ENCODE assay signal across 8 cellular contexts in the genomic region with DNA sequence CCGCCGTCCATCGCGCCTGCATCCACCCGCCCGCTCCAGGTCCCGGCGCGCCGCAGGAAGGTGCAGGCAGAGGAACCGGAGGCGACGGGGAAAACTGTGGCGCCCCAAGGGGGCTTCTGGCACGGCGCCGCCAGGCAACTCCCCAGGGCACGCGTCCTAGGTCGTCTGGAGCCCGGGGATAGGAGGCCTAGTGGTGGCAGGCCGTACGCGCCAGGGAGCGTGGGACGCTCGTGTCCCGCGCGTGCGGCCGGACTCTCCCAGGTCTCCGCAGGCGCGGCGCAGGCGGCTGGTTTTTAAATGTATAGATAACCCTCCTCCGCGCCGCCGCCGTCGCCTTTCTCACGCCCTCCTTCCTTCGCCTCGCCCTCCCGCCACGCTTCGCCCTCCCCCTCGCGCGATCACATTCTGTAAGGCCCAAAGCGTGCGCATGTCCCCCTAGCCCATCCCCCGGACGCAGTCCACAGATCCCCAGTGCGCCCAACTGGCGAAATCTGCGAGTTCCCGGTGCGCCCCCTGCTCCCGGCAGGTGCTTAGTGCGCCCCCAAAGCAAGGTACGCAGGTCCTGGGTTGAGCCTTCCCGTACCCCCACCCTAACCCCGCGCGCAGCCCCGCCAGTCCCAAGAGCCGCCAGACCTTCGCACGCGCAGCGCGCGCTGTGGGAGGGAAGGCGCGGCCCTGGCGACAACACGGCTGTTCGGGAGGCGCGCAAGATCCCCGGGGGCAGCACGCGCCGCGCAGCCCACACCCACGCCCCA. TPM values are rescaled to one million over a fixed set of nuclear protein-coding genes. Genes with fewer than 3 reads are reported as not detected.
DNase-seq lines count a peak whose midpoint lies in the region; ATAC-seq and TF ChIP-seq lines count a peak whose summit lies in the region.

A gene with protein sequence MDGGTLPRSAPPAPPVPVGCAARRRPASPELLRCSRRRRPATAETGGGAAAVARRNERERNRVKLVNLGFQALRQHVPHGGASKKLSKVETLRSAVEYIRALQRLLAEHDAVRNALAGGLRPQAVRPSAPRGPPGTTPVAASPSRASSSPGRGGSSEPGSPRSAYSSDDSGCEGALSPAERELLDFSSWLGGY (minus strand): TSS at position 267 of the 755 bp plus-strand sequence. CDS start 256 bp downstream, at position 11.

- no peaks in the 10 kb centered on the region for H3K9me2 ChIP-seq in neural cell (ENCODE audit: insufficient read depth, low read length)

- no peaks in the 10 kb centered on the region for H3F3A ChIP-seq in neural cell (ENCODE audit: insufficient read depth, low read length, poor library complexity, severe bottlenecking)

- H3K79me2 ChIP-seq in neural cell (replicated peaks; ENCODE audit: insufficient read depth, low read length) = no peaks in the 10 kb centered on the region

- H3K36me3 ChIP-seq in CD4-positive, CD25-positive, alpha-beta regulatory T cell (ENCODE audit: control insufficient read depth, insufficient read depth, low read length) = no peaks in the 10 kb centered on the region
- H3K36me3 ChIP-seq in neural cell (ENCODE audit: insufficient read depth, low read length) = no peaks in the 10 kb centered on the region

- no peak for DNase-seq in CD4-positive, CD25-positive, alpha-beta regulatory T cell
- peak; percentile 53 for DNase-seq in NCI-H69 (lab: John Stamatoyannopoulos, UW)
- peak; percentile 21 for DNase-seq in epithelial cell of esophagus (ENCODE audit: low read depth)

- H2AFZ ChIP-seq in neural cell (ENCODE audit: low read depth, low read length) = no peak within 1 kb of the TSS

- peak within 1 kb of the TSS in 3 of 4 donors; percentile 56 to 80 (median 71) for H3K4me3 Mint-ChIP-seq in CD4-positive, CD25-positive, alpha-beta regulatory T cell

- H3K27ac ChIP-seq in CD4-positive, CD25-positive, alpha-beta regulatory T cell (ENCODE audit: insufficient read depth, low read length, poor library complexity, severe bottlenecking) = no peak within 1 kb of the TSS
- H3K27ac ChIP-seq in neural cell (ENCODE audit: low read length) = no peak within 1 kb of the TSS

- no peaks in the 10 kb centered on the region for H3K9me3 ChIP-seq in CD4-positive, CD25-positive, alpha-beta regulatory T cell (ENCODE audit: control insufficient read depth in 2 of 2, low read length in 2 of 2)
- no peaks in the 10 kb centered on the region for H3K9me3 ChIP-seq in neural cell (ENCODE audit: low read length)

- H3K4me1 ChIP-seq in CD4-positive, CD25-positive, alpha-beta regulatory T cell (ENCODE audit: control insufficient read depth, insufficient read depth, low read length, poor library complexity, severe bottlenecking) = peaks cover 39% of the 10 kb centered on the region

- TF ChIP-seq CTCF in epithelial cell of esophagus (IDR thresholded peaks at IDR 0.05; ENCODE audit: insufficient read depth, low read depth, low read length, missing control alignments) (no peak), neural cell (IDR thresholded peaks at IDR 0.05; ENCODE audit: poor library complexity, severe bottlenecking) (no peak)

- H3K9ac ChIP-seq in neural cell (ENCODE audit: low read length) = no peak within 1 kb of the TSS

- H3K9me3 Mint-ChIP-seq in CD4-positive, CD25-positive, alpha-beta regulatory T cell = no peaks in the 10 kb centered on the region

- TF ChIP-seq RAD21 in neural cell (conservative IDR thresholded peaks at IDR 0.05) = no peak

- TF ChIP-seq EP300 in neural cell (conservative IDR thresholded peaks at IDR 0.05; ENCODE audit: poor library complexity, severe bottlenecking) = no peak

- peaks cover 0 to 33% (median 7%) of the 10 kb centered on the region in 4 donors for H3K4me1 Mint-ChIP-seq in CD4-positive, CD25-positive, alpha-beta regulatory T cell

- no peaks in the 10 kb centered on the region for H4K20me1 ChIP-seq in neural cell (ENCODE audit: insufficient read depth)

- no peaks in the 10 kb centered on the region for H3K27me3 ChIP-seq in CD4-positive, CD25-positive, alpha-beta regulatory T cell (ENCODE audit: control insufficient read depth, insufficient read depth, low read length)
- H3K27me3 ChIP-seq in neural cell (ENCODE audit: insufficient read depth, low read depth, low read length) = peaks cover 60% of the 10 kb centered on the region

- no peak within 1 kb of the TSS for H3K4me3 ChIP-seq in CD4-positive, CD25-positive, alpha-beta regulatory T cell (ENCODE audit: low read depth, low read length)
- H3K4me3 ChIP-seq in epithelial cell of esophagus (ENCODE audit: low read length) (peak within 1 kb of the TSS; percentile 44), neural cell (ENCODE audit: low read length) (peak within 1 kb of the TSS; percentile 59)

- no peak within 1 kb of the TSS for H3K27ac Mint-ChIP-seq in CD4-positive, CD25-positive, alpha-beta regulatory T cell

- H3K4me2 ChIP-seq in neural cell (ENCODE audit: low read length) = no peak within 1 kb of the TSS

- H3K36me3 Mint-ChIP-seq in CD4-positive, CD25-positive, alpha-beta regulatory T cell = no peaks in the 10 kb centered on the region

- ATAC-seq in CD4-positive, CD25-positive, alpha-beta regulatory T cell (ENCODE audit: low read depth in 2 of 2) = no peak
- ATAC-seq in HG03442 (IDR thresholded peaks at IDR 0.05; ENCODE audit: unreplicated experiment) (no peak), GM21390 (IDR thresholded peaks at IDR 0.05; ENCODE audit: unreplicated experiment) (no peak), GM18873 (IDR thresholded peaks at IDR 0.05; ENCODE audit: low FRiP score, unreplicated experiment) (no peak), HG03457 (IDR thresholded peaks at IDR 0.05; ENCODE audit: unreplicated experiment) (no peak)

- peaks cover 34% of the 10 kb centered on the region for H3K27me3 Mint-ChIP-seq in CD4-positive, CD25-positive, alpha-beta regulatory T cell

TF ChIP-seq in neural cell, 6 proteins besides CTCF, POLR2A, EP300 and RAD21:
- TF ChIP-seq MXI1 (conservative IDR thresholded peaks at IDR 0.05; ENCODE audit: poor library complexity, severe bottlenecking) (peak; percentile 3), EZH2 (IDR thresholded peaks at IDR 0.05; ENCODE audit: borderline replicate concordance, insufficient read depth, low read length, poor library complexity, severe bottlenecking) (no peak)

RNA-seq across cellular contexts. Expression of the gene that starts here (rescaled TPM):
- 0.20 TPM for total RNA-seq in CD4-positive, CD25-positive, alpha-beta regulatory T cell
- under 1 TPM; 0.13 to 0.47 (median 0.30) TPM for polyA plus RNA-seq in CD4-positive, CD25-positive, alpha-beta regulatory T cell
- not detected in 2 replicates for polyA plus RNA-seq in neural cell
- polyA minus RNA-seq in neural cell = not detected in 2 replicates

Comparison
In these comparisons a context has a peak if more than half of its experiments do, and no peak if none do; other contexts are left out.
1. DNase-seq: peak in NCI-H69 (single experiment) and epithelial cell of esophagus (single experiment); none in CD4-positive, CD25-positive, alpha-beta regulatory T cell (0 of 3).